ENCODE assay signal across 8 cellular contexts in genomic region chr4:76213415-76214268, GRCh38. TPM values are rescaled to one million over a fixed set of nuclear protein-coding genes. Genes with fewer than 3 reads are reported as not detected.
DNase-seq lines count a peak whose midpoint lies in the region; ATAC-seq lines count a peak whose summit lies in the region.

SCARB2 (minus strand) TSS chr4:76213824; CDS start chr4:76213543, 281 bp downstream.

- peak within 1 kb of the TSS; percentile 93 for H3K9ac ChIP-seq in endocrine pancreas (ENCODE audit: control insufficient read depth, insufficient read depth, low read length)

- H3K27ac ChIP-seq in CD4-positive, CD25-positive, alpha-beta regulatory T cell (ENCODE audit: insufficient read depth, low read length, poor library complexity, severe bottlenecking) = peak within 1 kb of the TSS; percentile 84

- H3K4me3 Mint-ChIP-seq in CD4-positive, CD25-positive, alpha-beta regulatory T cell = peak within 1 kb of the TSS; percentile 90 to 94 (median 92)

- no peaks in the 10 kb centered on the region for H3K9me3 Mint-ChIP-seq in CD4-positive, CD25-positive, alpha-beta regulatory T cell

- DNase-seq in CD4-positive, CD25-positive, alpha-beta regulatory T cell = peak; percentile 66 to 82 (median 76)
- peak; percentile 35 for DNase-seq in GM19240 (ENCODE audit: insufficient read length, low spot score)
- DNase-seq in NCI-H82 treated with DMSO at 0.1 percent for 48 hours (lab: John Stamatoyannopoulos, UW; ENCODE audit: unreplicated experiment) = peak; percentile 33
- peak; percentile 21 to 48 (median 25) for DNase-seq in activated CD8-positive, alpha-beta memory T cell treated with anti-CD3 and anti-CD28 coated beads for 48 hours (ENCODE audit: low read depth in 2 of 3, low spot score in 2 of 3)
- peak; percentile 96 for DNase-seq in mesenteric fat pad (ENCODE audit: low spot score)
- peak; percentile 51 to 53 for DNase-seq in stimulated activated CD8-positive, alpha-beta memory T cell treated with anti-CD3 and anti-CD28 coated beads, Interleukin-15, amount 100 ng/mL, for 48 hours (ENCODE audit: low read depth in 2 of 2)

- H3K9me3 ChIP-seq in CD4-positive, CD25-positive, alpha-beta regulatory T cell (ENCODE audit: control insufficient read depth in 2 of 2, low read length in 2 of 2) = no peaks in the 10 kb centered on the region
- H3K9me3 ChIP-seq in endocrine pancreas (ENCODE audit: control insufficient read depth, low read length) = no peaks in the 10 kb centered on the region

- H3K36me3 Mint-ChIP-seq in CD4-positive, CD25-positive, alpha-beta regulatory T cell = no peaks in the 10 kb centered on the region

- peak within 1 kb of the TSS; percentile 89 to 97 (median 96) for H3K27ac Mint-ChIP-seq in CD4-positive, CD25-positive, alpha-beta regulatory T cell

- H3K4me3 ChIP-seq in CD4-positive, CD25-positive, alpha-beta regulatory T cell (ENCODE audit: low read depth, low read length) = peak within 1 kb of the TSS; percentile 87
- peak within 1 kb of the TSS; percentile 90 for H3K4me3 ChIP-seq in endocrine pancreas (ENCODE audit: control insufficient read depth, insufficient read depth, low read length)

- no peaks in the 10 kb centered on the region for H3K27me3 Mint-ChIP-seq in CD4-positive, CD25-positive, alpha-beta regulatory T cell

- no peaks in the 10 kb centered on the region for H3K36me3 ChIP-seq in CD4-positive, CD25-positive, alpha-beta regulatory T cell (ENCODE audit: control insufficient read depth, insufficient read depth, low read length)
- no peaks in the 10 kb centered on the region for H3K36me3 ChIP-seq in endocrine pancreas (ENCODE audit: control insufficient read depth, insufficient read depth, low read length)

- peaks cover 14 to 54% (median 41%) of the 10 kb centered on the region in 4 donors for H3K4me1 Mint-ChIP-seq in CD4-positive, CD25-positive, alpha-beta regulatory T cell

- peaks cover 20% of the 10 kb centered on the region for H3K4me1 ChIP-seq in CD4-positive, CD25-positive, alpha-beta regulatory T cell (ENCODE audit: control insufficient read depth, insufficient read depth, low read length, poor library complexity, severe bottlenecking)
- peaks cover 17% of the 10 kb centered on the region for H3K4me1 ChIP-seq in endocrine pancreas (ENCODE audit: control insufficient read depth, insufficient read depth, low read length)

- H3K27me3 ChIP-seq in CD4-positive, CD25-positive, alpha-beta regulatory T cell (ENCODE audit: control insufficient read depth, insufficient read depth, low read length) = no peaks in the 10 kb centered on the region
- H3K27me3 ChIP-seq in endocrine pancreas (ENCODE audit: control insufficient read depth, insufficient read depth, low read length) = no peaks in the 10 kb centered on the region

- peak; percentile 74 to 76 for ATAC-seq in CD4-positive, CD25-positive, alpha-beta regulatory T cell (ENCODE audit: low read depth in 2 of 2)
- peak; percentile 73 for ATAC-seq in HG03442 (IDR thresholded peaks at IDR 0.05; ENCODE audit: unreplicated experiment)

RNA-seq across cellular contexts. Expression of gene SCARB2, which starts in this region (rescaled TPM):
- 21.2 TPM for total RNA-seq in CD4-positive, CD25-positive, alpha-beta regulatory T cell
- 10 to 100 TPM in 2 of 4 donors, 1 to 10 TPM in 2; 8.0 to 14.3 (median 9.3) TPM for polyA plus RNA-seq in CD4-positive, CD25-positive, alpha-beta regulatory T cell
- total RNA-seq in mesenteric fat pad = 176 TPM

Comparison
In these comparisons a context has a peak if more than half of its experiments do, and no peak if none do; other contexts are left out.
1. Peak in every context shown above with its lines: DNase-seq, ATAC-seq, H3K4me3 ChIP-seq and H3K27ac ChIP-seq.
2. DNase-seq: peak in every context shown above with its lines; median percentile 96 in mesenteric fat pad; 76 in CD4-positive, CD25-positive, alpha-beta regulatory T cell; 52 in stimulated activated CD8-positive, alpha-beta memory T cell treated with anti-CD3 and anti-CD28 coated beads, Interleukin-15, amount 100 ng/mL, for 48 hours; 35 in GM19240; 33 in NCI-H82 treated with DMSO at 0.1 percent for 48 hours; 25 in activated CD8-positive, alpha-beta memory T cell treated with anti-CD3 and anti-CD28 coated beads for 48 hours.